In genomic region chr2:101012054-101012705, GRCh38 we compare ENCODE assay signal across 13 cellular contexts. TPM values are rescaled to one million over a fixed set of nuclear protein-coding genes. Genes with fewer than 3 reads are reported as not detected.
DNase-seq lines count a peak whose midpoint lies in the region; ATAC-seq and TF ChIP-seq lines count a peak whose summit lies in the region.
"Had no signal": no experiment of that assay in that cellular context is flagged by ENCODE, and none has a peak within 500 bp of the region (broad histone marks: within the 10 kb centered on the region; RNA-seq: fewer than 3 reads in every experiment).

No MANE protein-coding gene starts in this region.

- no peaks in the 10 kb centered on the region for H3K9me3 Mint-ChIP-seq in activated naive CD8-positive, alpha-beta T cell (ENCODE audit: low read depth)

- ATAC-seq in GM19397 (IDR thresholded peaks at IDR 0.05; ENCODE audit: unreplicated experiment): peak; percentile 70
- ATAC-seq in HG02973 (IDR thresholded peaks at IDR 0.05; ENCODE audit: unreplicated experiment): peak; percentile 93
- no peak for ATAC-seq in aorta (ENCODE audit: low FRiP score)

- H3K27me3 ChIP-seq in aorta (ENCODE audit: control insufficient read depth in 1 of 2, insufficient read depth in 2 of 2, low read length in 1 of 2): no peaks in the 10 kb centered on the region
- H3K27me3 ChIP-seq: suprapubic skin had no signal

- H3K4me3 ChIP-seq in GM12865 (ENCODE audit: low read depth, low read length) (peak overlapping the region; percentile 39; the same call in 1 of the 2 replicates), aorta (ENCODE audit: low read length in 2 of 2) (no peak overlapping the region)
- H3K4me3 ChIP-seq: coronary artery, suprapubic skin had no signal

- H3K4me3 Mint-ChIP-seq in activated naive CD8-positive, alpha-beta T cell: no peak overlapping the region

- H3K27ac Mint-ChIP-seq in activated naive CD8-positive, alpha-beta T cell: peak overlapping the region; percentile 31

- DNase-seq in GM12865 (ENCODE audit: low read depth): peak; percentile 77
- no peak for DNase-seq in NCI-H82 (lab: John Stamatoyannopoulos, UW)
- no peak for DNase-seq in kidney glomerular epithelial cell (lab: John Stamatoyannopoulos, UW)
- DNase-seq in aorta: no peak
- no peak for DNase-seq in OCI-M1 (lab: John Stamatoyannopoulos, UW)
- DNase-seq: activated CD4-positive, alpha-beta T cell treated with anti-CD3 and anti-CD28 coated beads for 1 hour; NCI-H510A; right cardiac atrium had no signal

- no peaks in the 10 kb centered on the region for H3K9me3 ChIP-seq in aorta (ENCODE audit: control insufficient read depth, low read length)
- H3K9me3 ChIP-seq: suprapubic skin had no signal

- peaks cover 3% of the 10 kb centered on the region for H3K36me3 Mint-ChIP-seq in activated naive CD8-positive, alpha-beta T cell

- no peak for TF ChIP-seq CTCF in GM12865 (IDR thresholded peaks at IDR 0.05; ENCODE audit: insufficient read depth, low read depth, low read length, missing control alignments)

- intact Hi-C loops in aorta (cut with DNase I): loop anchor here (2.0 to 5.0 kb wide), 3 partner anchors 140 to 195 kb away; partner anchors contain the start of gene TBC1D8 (in 1 of the 2)

- H3K36me3 ChIP-seq in aorta (ENCODE audit: control insufficient read depth in 1 of 2, insufficient read depth in 2 of 2, low read length in 1 of 2): peaks cover 0 to 2% of the 10 kb centered on the region in 2 donors

- no peaks in the 10 kb centered on the region for H3K4me1 ChIP-seq in aorta (ENCODE audit: control insufficient read depth in 1 of 2, insufficient read depth in 2 of 2, low read length in 2 of 2)

- peaks cover 19% of the 10 kb centered on the region for H3K4me1 Mint-ChIP-seq in activated naive CD8-positive, alpha-beta T cell (ENCODE audit: low read depth)

- H3K27ac ChIP-seq in aorta (ENCODE audit: low read depth in 1 of 2, low read length in 2 of 2): no peak overlapping the region
- H3K27ac ChIP-seq: coronary artery, suprapubic skin had no signal

- WGBS in aorta, 2 donors: 46 to 48% methylated on average over 8 of the region's 8 CpGs

- no peaks in the 10 kb centered on the region for H3K27me3 Mint-ChIP-seq in activated naive CD8-positive, alpha-beta T cell

RNA-seq across cellular contexts. Expression of gene RPL31, which starts 10.1 kb away (rescaled TPM):
- total RNA-seq in aorta: 1,000 to 10,000 TPM; 1,008 to 1,106 TPM
- polyA plus RNA-seq in aorta: 1,000 to 10,000 TPM; 4,480 to 7,651 TPM
